Comparison of ENCODE assay signal across 19 cellular contexts in the genomic region with DNA sequence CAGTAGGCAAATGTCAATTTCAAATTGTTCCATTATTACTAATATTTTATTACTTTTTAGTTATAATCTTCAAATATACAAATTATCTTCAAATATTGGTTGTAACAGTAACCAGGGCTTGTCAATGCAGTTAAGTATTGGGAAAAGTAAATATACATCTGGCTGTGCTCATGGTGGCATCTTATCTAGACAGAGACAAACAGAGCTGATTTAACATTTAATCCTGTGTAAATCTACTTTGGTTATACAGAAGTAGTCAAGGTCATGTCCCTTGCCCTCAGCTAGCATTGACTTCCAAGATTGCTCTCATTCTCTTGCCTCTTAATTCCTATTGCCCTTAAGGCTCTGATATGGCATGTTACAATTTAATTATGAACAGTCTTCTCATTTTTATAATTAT.
DNase-seq lines count a peak whose midpoint lies in the region.
"Had no signal": no experiment of that assay in that cellular context is flagged by ENCODE, and none has a peak within 500 bp of the region (broad histone marks: within the 10 kb centered on the region; RNA-seq: fewer than 3 reads in every experiment).

No MANE protein-coding gene starts in this region.

- peak; percentile 50 for DNase-seq in NCI-H82 (lab: John Stamatoyannopoulos, UW)
- DNase-seq in NCI-H82 treated with DMSO at 0.1 percent for 48 hours (lab: John Stamatoyannopoulos, UW; ENCODE audit: unreplicated experiment): no peak
- peak; percentile 2 for DNase-seq in HuH-7.5 (ENCODE audit: low spot score)
- no peak for DNase-seq in H4 (ENCODE audit: low spot score)
- DNase-seq in stimulated activated CD4-positive, alpha-beta T cell treated with anti-CD3 and anti-CD28 coated beads, Interleukin-12 subunit alpha, Interleukin-12 subunit beta, amount 100 ng/mL, for 4 hours: no peak
- DNase-seq: 8988T; ACHN; BE2C; C1 segment of cervical spinal cord; CD4-positive, alpha-beta memory T cell; CD4-positive, CD25-positive, alpha-beta regulatory T cell; CD8-positive, alpha-beta memory T cell; COR-L47; DMS 273 treated with DMSO at 0.1 percent for 48 hours; DMS153; DMS79; DND-41; EL; GDM1 had no signal

Comparison
In these comparisons a context has a peak if more than half of its experiments do, and no peak if none do; other contexts are left out.
1. DNase-seq: peak in NCI-H82 (single experiment) and HuH-7.5 (single experiment); none in NCI-H82 treated with DMSO at 0.1 percent for 48 hours (single experiment), H4 (single experiment) and stimulated activated CD4-positive, alpha-beta T cell treated with anti-CD3 and anti-CD28 coated beads, Interleukin-12 subunit alpha, Interleukin-12 subunit beta, amount 100 ng/mL, for 4 hours (single experiment).